Comparison of ENCODE assay signal across 1 cellular context in the genomic region with DNA sequence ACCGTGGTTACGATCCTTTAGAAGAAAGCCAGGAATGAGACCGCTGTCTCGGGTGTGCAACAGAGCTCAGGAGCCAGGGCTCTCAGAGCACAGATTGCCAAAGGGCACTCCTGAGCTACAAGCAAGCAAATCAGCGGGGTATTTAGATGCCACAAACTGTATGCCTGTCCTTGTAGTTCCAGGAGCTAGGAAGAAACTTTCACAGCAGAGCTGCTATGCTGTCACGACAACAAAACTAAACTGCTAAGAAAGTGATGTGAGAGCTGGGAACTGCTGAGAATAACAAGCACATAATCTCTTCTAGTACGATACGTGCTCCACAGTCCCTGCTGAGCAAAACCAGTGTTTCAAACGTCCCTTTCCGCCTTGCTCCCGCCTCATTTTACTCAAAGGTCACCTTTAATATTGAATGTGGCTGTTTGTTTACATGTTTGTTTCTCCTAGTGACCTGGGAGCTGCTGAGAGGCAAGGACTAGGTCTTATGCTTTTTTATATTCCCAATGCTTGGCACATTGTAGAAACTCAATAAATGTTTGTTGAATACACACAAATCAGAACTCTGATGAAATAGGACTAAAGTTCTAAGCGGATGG.
TF ChIP-seq lines count a peak whose summit lies in the region.

No MANE protein-coding gene starts in this region.

TF ChIP-seq in GM12878, 131 proteins besides CTCF, POLR2A, EP300 and RAD21 (continued from another document):
- TF ChIP-seq ZNF24 (IDR thresholded peaks at IDR 0.05) (no peak), MTA2 (IDR thresholded peaks at IDR 0.05; ENCODE audit: low read depth) (no peak)
